ENCODE assay signal across 8 cellular contexts in the genomic region with DNA sequence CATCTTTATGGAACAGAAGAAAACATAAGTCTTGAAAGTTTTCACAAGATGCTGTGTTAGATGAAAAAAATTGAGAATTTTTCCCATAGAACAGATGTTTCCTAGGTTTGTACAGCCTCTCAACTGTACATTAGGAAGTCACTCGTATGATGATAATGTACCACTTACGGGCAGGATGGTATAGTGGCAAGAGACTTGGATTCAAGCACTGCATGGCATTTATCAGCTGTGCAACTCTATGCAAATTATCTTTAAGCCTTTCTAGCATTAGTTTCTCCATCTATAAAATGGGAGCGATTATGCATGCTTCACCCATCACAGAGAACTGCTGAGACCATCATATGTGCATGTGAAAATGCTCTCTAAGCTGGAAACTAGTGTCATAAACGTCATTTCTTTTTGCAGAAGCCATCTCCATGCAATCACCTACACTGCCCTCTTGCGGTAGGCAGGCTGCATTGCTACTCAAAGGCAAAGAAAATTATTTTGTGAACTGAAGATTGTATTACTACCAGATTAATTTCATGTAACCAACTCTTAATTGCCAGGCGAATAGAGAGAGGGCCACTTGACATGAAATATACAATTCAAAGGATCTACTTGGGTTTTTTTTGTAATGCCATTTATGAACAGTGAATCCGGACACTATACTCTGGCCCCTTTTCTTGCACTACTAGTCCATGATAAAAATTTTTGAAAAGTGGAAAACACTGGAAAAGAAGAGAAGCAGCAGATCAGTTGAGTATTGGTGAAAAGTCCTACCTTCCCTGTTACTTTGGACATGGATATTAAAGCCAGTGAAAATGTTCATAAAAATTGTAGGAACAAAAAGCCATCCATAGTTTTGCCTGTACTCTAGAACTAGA.
DNase-seq lines count a peak whose midpoint lies in the region; ATAC-seq and TF ChIP-seq lines count a peak whose summit lies in the region.

No MANE protein-coding gene starts in this region.

- H3K4me1 ChIP-seq in GM23338 (ENCODE audit: insufficient read depth) (peaks cover 17% of the 10 kb centered on the region), prostate gland (replicated peaks) (no peaks in the 10 kb centered on the region)

- H2AFZ ChIP-seq in GM23338, result no peak overlapping the region

- 41% methylated on average over 7 of the region's 7 CpGs for WGBS in prostate gland

- H3K4me3 ChIP-seq in GM23338, result no peak overlapping the region
- H3K4me3 ChIP-seq in fibroblast of the aortic adventitia (ENCODE audit: low read depth, low read length), result no peak overlapping the region
- no peak overlapping the region for H3K4me3 ChIP-seq in prostate gland

- H4K20me1 ChIP-seq in GM23338 (replicated peaks; ENCODE audit: insufficient read depth), result peaks cover 10% of the 10 kb centered on the region

- no peaks in the 10 kb centered on the region for H3K9me3 ChIP-seq in prostate gland

- H3K4me1 Mint-ChIP-seq in CD14-positive monocyte (peaks cover 53% of the 10 kb centered on the region), GM23338 (peaks cover 13% of the 10 kb centered on the region)
- H3K4me1 Mint-ChIP-seq in activated CD8-positive, alpha-beta memory T cell treated with anti-CD3 and anti-CD28 coated beads, Interleukin-2, amount 10 ng/mL, durations not matched to agents 7 days and 5 days, result peaks cover 5% of the 10 kb centered on the region

- DNase-seq in CD14-positive monocyte (ENCODE audit: low spot score) (peak; percentile 58), GM23338 (ENCODE audit: low spot score) (peak; percentile 62), NCI-H774 (lab: John Stamatoyannopoulos, UW) (peak; percentile 21), fibroblast of the aortic adventitia (ENCODE audit: low read depth) (peak; percentile 64), prostate gland (ENCODE audit: low spot score) (no peak), NCI-H2029 treated with DMSO at 0.1 percent for 48 hours (lab: John Stamatoyannopoulos, UW) (no peak)
- peak; percentile 60 for DNase-seq in activated CD8-positive, alpha-beta memory T cell treated with anti-CD3 and anti-CD28 coated beads, Interleukin-2, amount 10 ng/mL, durations not matched to agents 7 days and 5 days

- no peak for TF ChIP-seq POLR2A in prostate gland (IDR thresholded peaks at IDR 0.05)

- peaks cover 3 to 11% of the 10 kb centered on the region in 2 donors for H3K36me3 Mint-ChIP-seq in CD14-positive monocyte
- H3K36me3 Mint-ChIP-seq in GM23338 (ENCODE audit: low read depth), result no peaks in the 10 kb centered on the region
- H3K36me3 Mint-ChIP-seq in activated CD8-positive, alpha-beta memory T cell treated with anti-CD3 and anti-CD28 coated beads, Interleukin-2, amount 10 ng/mL, durations not matched to agents 7 days and 5 days, result no peaks in the 10 kb centered on the region

- H3K27me3 ChIP-seq in GM23338 (ENCODE audit: insufficient read depth) (no peaks in the 10 kb centered on the region), prostate gland (replicated peaks; ENCODE audit: insufficient read depth) (no peaks in the 10 kb centered on the region)

- no peaks in the 10 kb centered on the region for H3F3A ChIP-seq in GM23338 (replicated peaks; ENCODE audit: low read depth)

- H3K27me3 Mint-ChIP-seq in CD14-positive monocyte (ENCODE audit: low read depth in 3 of 3), result peaks cover 0 to 5% (median 0%) of the 10 kb centered on the region in 3 donors
- no peaks in the 10 kb centered on the region for H3K27me3 Mint-ChIP-seq in GM23338 (ENCODE audit: insufficient read depth, low read depth, poor library complexity)
- no peaks in the 10 kb centered on the region for H3K27me3 Mint-ChIP-seq in activated CD8-positive, alpha-beta memory T cell treated with anti-CD3 and anti-CD28 coated beads, Interleukin-2, amount 10 ng/mL, durations not matched to agents 7 days and 5 days

- no peaks in the 10 kb centered on the region for H3K36me3 ChIP-seq in GM23338 (ENCODE audit: insufficient read depth)
- H3K36me3 ChIP-seq in prostate gland, result no peaks in the 10 kb centered on the region

- no peaks in the 10 kb centered on the region for H3K9me2 ChIP-seq in GM23338 (ENCODE audit: insufficient read depth)

- H3K4me2 ChIP-seq in GM23338, result no peak overlapping the region

- no peak overlapping the region for H3K27ac ChIP-seq in GM23338 (ENCODE audit: low read depth)
- no peak overlapping the region for H3K27ac ChIP-seq in prostate gland

- CTCF ChIA-PET in activated CD8-positive, alpha-beta memory T cell treated with anti-CD3 and anti-CD28 coated beads, Interleukin-2, amount 10 ng/mL, durations not matched to agents 7 days and 5 days (lab: Charles Lee), result interaction anchor here (0.7 to 5.2 kb wide), 10 partner anchors 9 to 925 kb away, joined by 3 to 45 read pairs (median 4); no protein-coding TSS in a partner anchor

- TF ChIP-seq CTCF in CD14-positive monocyte (IDR thresholded peaks at IDR 0.05) (peak; percentile 95), GM23338 (conservative IDR thresholded peaks at IDR 0.05; ENCODE audit: low read depth in 2 of 2) (peak; percentile 92 to 100), fibroblast of the aortic adventitia (IDR thresholded peaks at IDR 0.05; ENCODE audit: insufficient read depth, low read length) (peak; percentile 99), prostate gland (IDR thresholded peaks at IDR 0.05) (peak; percentile 68 to 85 (median 82))

- ATAC-seq in GM23338, result no peak
- ATAC-seq in activated CD8-positive, alpha-beta memory T cell treated with anti-CD3 and anti-CD28 coated beads, Interleukin-2, amount 10 ng/mL, durations not matched to agents 7 days and 5 days, result peak; percentile 45
- ATAC-seq in HG02571 (IDR thresholded peaks at IDR 0.05; ENCODE audit: unreplicated experiment), result no peak

- H3K9me3 Mint-ChIP-seq in CD14-positive monocyte (peaks cover 0 to 2% (median 0%) of the 10 kb centered on the region in 7 donors), GM23338 (no peaks in the 10 kb centered on the region)
- H3K9me3 Mint-ChIP-seq in activated CD8-positive, alpha-beta memory T cell treated with anti-CD3 and anti-CD28 coated beads, Interleukin-2, amount 10 ng/mL, durations not matched to agents 7 days and 5 days (ENCODE audit: low read depth), result no peaks in the 10 kb centered on the region

- H3K4me3 Mint-ChIP-seq in CD14-positive monocyte, result no peak overlapping the region
- H3K4me3 Mint-ChIP-seq in GM23338, result no peak overlapping the region
- no peak overlapping the region for H3K4me3 Mint-ChIP-seq in activated CD8-positive, alpha-beta memory T cell treated with anti-CD3 and anti-CD28 coated beads, Interleukin-2, amount 10 ng/mL, durations not matched to agents 7 days and 5 days

- intact Hi-C loops in CD14-positive monocyte (cut with micrococcal nuclease) (loop anchor here in 1 of 2 donors (2.0 kb wide), 1 partner anchor 15 kb away; no protein-coding TSS in a partner anchor), prostate gland (cut with DNase I) (no loop called here)

- H3K27ac Mint-ChIP-seq in CD14-positive monocyte, result peak overlapping the region in 1 of 7 donors; percentile 9
- no peak overlapping the region for H3K27ac Mint-ChIP-seq in GM23338
- H3K27ac Mint-ChIP-seq in activated CD8-positive, alpha-beta memory T cell treated with anti-CD3 and anti-CD28 coated beads, Interleukin-2, amount 10 ng/mL, durations not matched to agents 7 days and 5 days, result no peak overlapping the region

- H3K79me2 ChIP-seq in GM23338 (replicated peaks; ENCODE audit: insufficient read depth), result peaks cover 25% of the 10 kb centered on the region

TF ChIP-seq in GM23338, 12 proteins besides CTCF, POLR2A, EP300 and RAD21:
- TF ChIP-seq POLR2AphosphoS5 (IDR thresholded peaks at IDR 0.05; ENCODE audit: low read depth) (no peak), EZH2phosphoT487 (IDR thresholded peaks at IDR 0.05; ENCODE audit: unreplicated experiment) (no peak), CREB1 (CRISPR knock-in tag; IDR thresholded peaks at IDR 0.05; ENCODE audit: low read depth) (peak; percentile 50; the same call in 1 of the 2 replicates)

Comparison
In these comparisons a context has a peak if more than half of its experiments do, and no peak if none do; other contexts are left out.
1. DNase-seq: peak in CD14-positive monocyte (single experiment), GM23338 (single experiment), NCI-H774 (single experiment), activated CD8-positive, alpha-beta memory T cell treated with anti-CD3 and anti-CD28 coated beads, Interleukin-2, amount 10 ng/mL, durations not matched to agents 7 days and 5 days (single experiment) and fibroblast of the aortic adventitia (single experiment); none in prostate gland (single experiment) and NCI-H2029 treated with DMSO at 0.1 percent for 48 hours (single experiment).
2. Peak in every context shown above with its lines, with median percentiles within 50 percentile points of each other: CTCF ChIP-seq.